Comparison of ENCODE assay signal across 17 cellular contexts in genomic region chr12:48029811-48030650, GRCh38. TPM values are rescaled to one million over a fixed set of nuclear protein-coding genes. Genes with fewer than 3 reads are reported as not detected.
DNase-seq lines count a peak whose midpoint lies in the region; ATAC-seq and TF ChIP-seq lines count a peak whose summit lies in the region.
"Had no signal": no experiment of that assay in that cellular context is flagged by ENCODE, and none has a peak within 500 bp of the region (broad histone marks: within the 10 kb centered on the region; RNA-seq: fewer than 3 reads in every experiment).

No MANE protein-coding gene starts in this region.

- peak overlapping the region; percentile 85; the same call in 1 of the 2 replicates for H3K4me2 ChIP-seq in BLaER1
- H3K4me2 ChIP-seq in H9 (ENCODE audit: insufficient read depth, insufficient read length, low read length) = no peak overlapping the region

- H3K79me1 ChIP-seq in H9 (ENCODE audit: insufficient read depth, low read depth, low read length, poor library complexity, severe bottlenecking) = no peaks in the 10 kb centered on the region

- H3T11ph ChIP-seq in H9 (ENCODE audit: low read length) = no peak overlapping the region

- no peak overlapping the region for H2AFZ ChIP-seq in H9 (ENCODE audit: low read length)

- no peak overlapping the region for H2BK5ac ChIP-seq in H9 (ENCODE audit: insufficient read length, low read length)

- H3K4ac ChIP-seq in H9 (ENCODE audit: low read depth, low read length) = no peak overlapping the region

- H3K27ac Mint-ChIP-seq in glutamatergic neuron (ENCODE audit: unreplicated experiment) = peak overlapping the region; percentile 23
- no peak overlapping the region for H3K27ac Mint-ChIP-seq in H9
- H3K27ac Mint-ChIP-seq: activated T-helper 17 cell treated with anti-CD3 and anti-CD28 coated beads, Interleukin-2, amount 50 U/mL, for 72 hours; CD4-positive, alpha-beta T cell had no signal

- no peak overlapping the region for H2BK15ac ChIP-seq in H9 (ENCODE audit: low read depth, low read length)

- H3K36me3 Mint-ChIP-seq in glutamatergic neuron (ENCODE audit: unreplicated experiment) = no peaks in the 10 kb centered on the region
- H3K36me3 Mint-ChIP-seq in H9 (ENCODE audit: insufficient read depth in 1 of 3, low read depth in 3 of 3) = no peaks in the 10 kb centered on the region; a peak in 1 of 7 replicates
- H3K36me3 Mint-ChIP-seq: brain had no signal

- no peak for ATAC-seq in HG03108 (IDR thresholded peaks at IDR 0.05; ENCODE audit: unreplicated experiment)
- ATAC-seq: activated T-helper 17 cell treated with anti-CD3 and anti-CD28 coated beads, Interleukin-2, amount 50 U/mL, for 72 hours; stimulated activated naive CD8-positive, alpha-beta T cell treated with anti-CD3 and anti-CD28 coated beads, Interleukin-15, Interleukin-2, amounts not matched to agents 100 U/mL and 50 U/mL, for 24 hours had no signal

- H3K23ac ChIP-seq in H9 (ENCODE audit: insufficient read length, low read depth, low read length) = no peak overlapping the region

- H3K4me1 Mint-ChIP-seq in glutamatergic neuron (ENCODE audit: low read depth, unreplicated experiment) = no peaks in the 10 kb centered on the region
- peaks cover 16 to 20% of the 10 kb centered on the region in 2 experiments for H3K4me1 Mint-ChIP-seq in H9
- H3K4me1 Mint-ChIP-seq: activated T-helper 17 cell treated with anti-CD3 and anti-CD28 coated beads, Interleukin-2, amount 50 U/mL, for 72 hours had no signal

- no peak overlapping the region for H2AK5ac ChIP-seq in H9 (ENCODE audit: insufficient read length, low read length)

- H3K9me3 Mint-ChIP-seq in glutamatergic neuron (ENCODE audit: unreplicated experiment) (peaks cover 6% of the 10 kb centered on the region), H9 (no peaks in the 10 kb centered on the region; a peak in 1 of 5 replicates)
- H3K9me3 Mint-ChIP-seq: activated T-helper 17 cell treated with anti-CD3 and anti-CD28 coated beads, Interleukin-2, amount 50 U/mL, for 72 hours; brain; CD4-positive, alpha-beta T cell had no signal

- no peaks in the 10 kb centered on the region for H3K27me3 ChIP-seq in BLaER1
- H3K27me3 ChIP-seq in H9 (ENCODE audit: insufficient read depth, low read length) = peaks cover 68% of the 10 kb centered on the region
- no peaks in the 10 kb centered on the region for H3K27me3 ChIP-seq in ovary

- H4K91ac ChIP-seq in H9 (ENCODE audit: insufficient read length, low read depth, low read length) = no peak overlapping the region

- H3K27ac ChIP-seq in BLaER1 = no peak overlapping the region
- H3K27ac ChIP-seq in H9 (ENCODE audit: insufficient read length, low read depth, low read length) = no peak overlapping the region
- no peak overlapping the region for H3K27ac ChIP-seq in ovary
- H3K27ac ChIP-seq: heart left ventricle had no signal

- no peak for TF ChIP-seq EP300 in ovary (IDR thresholded peaks at IDR 0.05)

- no peaks in the 10 kb centered on the region for H3K79me2 ChIP-seq in H9 (ENCODE audit: insufficient read depth, low read length)

- intact Hi-C loops in ovary (cut with DNase I) = no loop called here

- no peak overlapping the region for H3K14ac ChIP-seq in H9 (ENCODE audit: insufficient read depth, low read length)

- no peak overlapping the region for H2BK20ac ChIP-seq in H9 (ENCODE audit: low read depth, low read length, poor library complexity, severe bottlenecking)

- peaks cover 4% of the 10 kb centered on the region for H3K27me3 Mint-ChIP-seq in glutamatergic neuron (ENCODE audit: unreplicated experiment)
- peaks cover 99% of the 10 kb centered on the region for H3K27me3 Mint-ChIP-seq in H9 (ENCODE audit: low read depth)
- H3K27me3 Mint-ChIP-seq: brain; CD4-positive, alpha-beta T cell had no signal

- H3K4me3 ChIP-seq in BLaER1 (no peak overlapping the region), ovary (no peak overlapping the region)
- H3K4me3 ChIP-seq: heart left ventricle had no signal

- H2BK120ac ChIP-seq in H9 (ENCODE audit: low read depth, low read length, poor library complexity, severe bottlenecking) = no peak overlapping the region

- no CpG with 5 or more reads among the region's 8 CpGs for WGBS in H9 (ENCODE audit: extremely low coverage, insufficient read length, low lambda C conversion rate)
- 77 to 81% (median 79%) methylated on average over 8 of the region's 8 CpGs for WGBS in ovary, 3 donors

- H3K9me3 ChIP-seq in BLaER1 = no peaks in the 10 kb centered on the region
- H3K9me3 ChIP-seq in H9 (ENCODE audit: control insufficient read depth, low read depth, low read length) = no peaks in the 10 kb centered on the region
- no peaks in the 10 kb centered on the region for H3K9me3 ChIP-seq in ovary
- H3K9me3 ChIP-seq: heart left ventricle had no signal

- no peak for TF ChIP-seq CTCF in glutamatergic neuron (IDR thresholded peaks at IDR 0.05; ENCODE audit: partially characterized antibody, unreplicated experiment)
- no peak for TF ChIP-seq CTCF in H9 (conservative IDR thresholded peaks at IDR 0.05)
- no peak for TF ChIP-seq CTCF in ovary (IDR thresholded peaks at IDR 0.05)

- H3K18ac ChIP-seq in H9 (ENCODE audit: insufficient read length, low read depth, low read length) = no peak overlapping the region

- no peak overlapping the region for H4K5ac ChIP-seq in H9 (ENCODE audit: insufficient read length, low read depth, low read length)

- no peaks in the 10 kb centered on the region for H3K36me3 ChIP-seq in BLaER1
- no peaks in the 10 kb centered on the region for H3K36me3 ChIP-seq in ovary
- H3K36me3 ChIP-seq: heart left ventricle had no signal

- H3K4me3 Mint-ChIP-seq in glutamatergic neuron (ENCODE audit: unreplicated experiment) = no peak overlapping the region
- H3K4me3 Mint-ChIP-seq in H9 = no peak overlapping the region
- H3K4me3 Mint-ChIP-seq: activated T-helper 17 cell treated with anti-CD3 and anti-CD28 coated beads, Interleukin-2, amount 50 U/mL, for 72 hours; brain; CD4-positive, alpha-beta T cell had no signal

- no peak overlapping the region for H4K8ac ChIP-seq in H9 (replicated peaks; ENCODE audit: insufficient read length, low read depth, low read length)

- H3K4me1 ChIP-seq in BLaER1 (peaks cover 44% of the 10 kb centered on the region), H9 (ENCODE audit: insufficient read depth, low read length) (no peaks in the 10 kb centered on the region), ovary (ENCODE audit: insufficient read depth) (no peaks in the 10 kb centered on the region)

- DNase-seq in DMS 273 treated with DMSO at 0.1 percent for 48 hours (lab: John Stamatoyannopoulos, UW) = peak; percentile 44
- peak; percentile 79 for DNase-seq in NOMO-1 treated with DMSO at 0.1 percent for 48 hours (lab: John Stamatoyannopoulos, UW; ENCODE audit: unreplicated experiment)
- no peak for DNase-seq in glutamatergic neuron
- DNase-seq in H9 = no peak
- no peak for DNase-seq in activated CD8-positive, alpha-beta memory T cell treated with anti-CD3 and anti-CD28 coated beads, Interleukin-2, amount 50 U/mL, for 4 hours
- DNase-seq in ovary = no peak
- DNase-seq: CD4-positive, alpha-beta T cell; heart left ventricle; mesendoderm; NCI-H2081 treated with DMSO at 0.1 percent for 48 hours; stimulated activated CD4-positive, alpha-beta T cell treated with anti-CD3 and anti-CD28 coated beads, Interleukin-4, amount 100 ng/mL, for 1 hour; stimulated activated naive CD8-positive, alpha-beta T cell treated with anti-CD3 and anti-CD28 coated beads, Interleukin-15, Interleukin-2, amounts not matched to agents 100 U/mL and 50 U/mL, for 24 hours had no signal

- no peak overlapping the region for H2BK12ac ChIP-seq in H9 (ENCODE audit: insufficient read length, low read depth, low read length)

- H4K20me1 ChIP-seq in BLaER1 (no peaks in the 10 kb centered on the region), H9 (ENCODE audit: control insufficient read depth, insufficient read depth, insufficient read length) (peaks cover 2% of the 10 kb centered on the region)

- H3K9ac ChIP-seq in BLaER1 = no peak overlapping the region
- H3K9ac ChIP-seq in H9 (ENCODE audit: extremely low read depth, insufficient read length, low read length) = no peak overlapping the region

- no peak for TF ChIP-seq POLR2A in ovary (IDR thresholded peaks at IDR 0.05)

- H3K56ac ChIP-seq in H9 (ENCODE audit: insufficient read length, low read depth, low read length) = no peak overlapping the region

- H3K23me2 ChIP-seq in H9 (ENCODE audit: insufficient read length, low read depth, low read length, poor library complexity, severe bottlenecking) = no peaks in the 10 kb centered on the region

RNA-seq across cellular contexts. Expression of gene COL2A1, which starts 25.8 kb away (rescaled TPM):
- total RNA-seq in glutamatergic neuron (ENCODE audit: unreplicated experiment) = 0.34 TPM
- total RNA-seq in H9 (2021) = 10.8 and 11.4 TPM in 2 replicates
- total RNA-seq in ovary = 1 to 10 TPM in 5 of 7 donors, under 1 TPM in 1, not detected in 1; 0.72 to 1.5 (median 1.1) TPM
- under 1 TPM; 0.05 to 0.30 TPM for polyA plus RNA-seq in ovary
- total RNA-seq: activated T-helper 17 cell treated with anti-CD3 and anti-CD28 coated beads, Interleukin-2, amount 50 U/mL, for 72 hours; CD4-positive, alpha-beta T cell; pulmonary artery endothelial cell had no signal

Comparison
In these comparisons a context has a peak if more than half of its experiments do, and no peak if none do; other contexts are left out.
1. DNase-seq: peak in DMS 273 treated with DMSO at 0.1 percent for 48 hours (single experiment) and NOMO-1 treated with DMSO at 0.1 percent for 48 hours (single experiment); none in glutamatergic neuron (single experiment), H9 (single experiment), activated CD8-positive, alpha-beta memory T cell treated with anti-CD3 and anti-CD28 coated beads, Interleukin-2, amount 50 U/mL, for 4 hours (single experiment) and ovary (0 of 5).